1 cellular context compared by ENCODE assay signal in the genomic region with DNA sequence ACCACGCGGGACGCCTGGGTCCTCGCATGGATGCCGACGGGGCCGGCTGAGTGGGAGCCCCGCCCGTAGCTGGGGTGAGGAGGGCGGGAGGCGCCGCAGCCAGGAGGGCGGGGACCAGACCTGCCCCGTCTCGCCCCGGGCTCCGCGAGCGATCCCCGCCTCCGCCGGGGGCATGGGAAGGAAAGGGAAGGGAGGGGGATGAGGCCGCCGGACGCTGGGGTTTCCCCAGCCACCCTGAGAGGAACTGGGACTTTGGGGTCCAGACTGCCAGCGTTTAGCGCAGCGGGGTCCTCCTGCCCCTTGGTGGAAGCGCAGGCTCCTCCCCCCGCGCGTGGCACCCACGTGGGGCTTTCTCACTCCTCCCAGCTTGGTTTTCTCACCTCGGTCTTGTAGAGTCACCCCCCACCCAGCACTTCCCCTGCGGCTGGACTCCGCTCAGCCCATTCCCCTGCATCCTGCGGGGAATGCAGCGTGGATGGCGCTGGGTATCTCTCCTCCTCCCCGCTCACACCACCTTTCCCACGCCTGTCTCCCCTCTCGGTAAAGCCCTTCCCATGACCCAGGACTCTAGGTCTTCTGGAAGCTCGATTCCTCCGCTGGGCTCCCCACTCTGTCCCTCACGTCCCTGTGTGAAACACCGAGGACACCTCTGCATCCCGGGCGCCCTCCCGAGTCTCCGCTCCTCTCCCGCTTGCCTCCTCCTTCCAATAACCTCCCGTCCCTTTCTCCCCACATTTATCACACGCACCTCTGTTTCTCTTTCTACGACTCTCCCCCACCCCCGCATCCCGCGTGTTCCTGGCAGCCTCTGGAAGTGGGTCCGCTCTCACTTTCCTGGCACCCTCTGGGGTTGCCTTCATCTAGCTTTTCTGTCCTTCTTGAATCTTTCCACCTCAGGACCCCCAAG.
TF ChIP-seq lines count a peak whose summit lies in the region.

No MANE protein-coding gene starts in this region.

TF ChIP-seq in liver, 16 proteins besides CTCF, POLR2A, EP300 and RAD21 (continued from another document):
- no peak for TF ChIP-seq GABPA (IDR thresholded peaks at IDR 0.05 in 1 of 2, conservative IDR thresholded peaks at IDR 0.05 in 1 of 2)
- no peak for TF ChIP-seq NR2F2 (IDR thresholded peaks at IDR 0.05)
- no peak for TF ChIP-seq JUND (IDR thresholded peaks at IDR 0.05)
- TF ChIP-seq FOXA2 (IDR thresholded peaks at IDR 0.05): no peak
- TF ChIP-seq HNF4A (conservative IDR thresholded peaks at IDR 0.05): no peak
- no peak for TF ChIP-seq YY1 (IDR thresholded peaks at IDR 0.05)
- TF ChIP-seq, protein P1, sequence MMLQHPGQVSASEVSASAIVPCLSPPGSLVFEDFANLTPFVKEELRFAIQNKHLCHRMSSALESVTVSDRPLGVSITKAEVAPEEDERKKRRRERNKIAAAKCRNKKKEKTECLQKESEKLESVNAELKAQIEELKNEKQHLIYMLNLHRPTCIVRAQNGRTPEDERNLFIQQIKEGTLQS (IDR thresholded peaks at IDR 0.05): no peak
- TF ChIP-seq EGR1 (IDR thresholded peaks at IDR 0.05; ENCODE audit: low read depth in 2 of 2): no peak
